26 cellular contexts compared by ENCODE assay signal in genomic region chr10:14084875-14085274, GRCh38.
DNase-seq lines count a peak whose midpoint lies in the region; ATAC-seq and TF ChIP-seq lines count a peak whose summit lies in the region.
"Had no signal": no experiment of that assay in that cellular context is flagged by ENCODE, and none has a peak within 500 bp of the region (broad histone marks: within the 10 kb centered on the region; RNA-seq: fewer than 3 reads in every experiment).

No MANE protein-coding gene starts in this region.

- no peak for TF ChIP-seq POLR2A in esophagus squamous epithelium (IDR thresholded peaks at IDR 0.05)

- H3K4me1 Mint-ChIP-seq in glutamatergic neuron (ENCODE audit: low read depth, unreplicated experiment) = peaks cover 7% of the 10 kb centered on the region
- H3K4me1 Mint-ChIP-seq: activated CD4-positive, alpha-beta memory T cell treated with anti-CD3 and anti-CD28 coated beads, Interleukin-2, amount 10 ng/mL, durations not matched to agents 7 days and 5 days; activated naive CD4-positive, alpha-beta T cell treated with anti-CD3 and anti-CD28 coated beads, Interleukin-2, amount 50 U/mL, for 24 hours; activated T-helper 17 cell treated with anti-CD3 and anti-CD28 coated beads, Interleukin-2, amount 50 U/mL, for 72 hours; naive thymus-derived CD8-positive, alpha-beta T cell had no signal

- H3K27me3 ChIP-seq in esophagus squamous epithelium = no peaks in the 10 kb centered on the region
- H3K27me3 ChIP-seq: tibial artery had no signal

- H3K27ac Mint-ChIP-seq in glutamatergic neuron (ENCODE audit: unreplicated experiment) = no peak overlapping the region
- H3K27ac Mint-ChIP-seq: activated CD4-positive, alpha-beta memory T cell treated with anti-CD3 and anti-CD28 coated beads, Interleukin-2, amount 10 ng/mL, durations not matched to agents 7 days and 5 days; activated naive CD4-positive, alpha-beta T cell treated with anti-CD3 and anti-CD28 coated beads, Interleukin-2, amount 50 U/mL, for 24 hours; activated T-helper 17 cell treated with anti-CD3 and anti-CD28 coated beads, Interleukin-2, amount 50 U/mL, for 72 hours; HFFc6 had no signal

- H3K4me1 ChIP-seq in esophagus squamous epithelium = peaks cover 0 to 8% (median 0%) of the 10 kb centered on the region in 3 donors

- no peaks in the 10 kb centered on the region for H3K9me3 Mint-ChIP-seq in glutamatergic neuron (ENCODE audit: unreplicated experiment)
- H3K9me3 Mint-ChIP-seq: activated CD4-positive, alpha-beta memory T cell treated with anti-CD3 and anti-CD28 coated beads, Interleukin-2, amount 10 ng/mL, durations not matched to agents 7 days and 5 days; activated naive CD4-positive, alpha-beta T cell treated with anti-CD3 and anti-CD28 coated beads, Interleukin-2, amount 50 U/mL, for 24 hours; activated T-helper 17 cell treated with anti-CD3 and anti-CD28 coated beads, Interleukin-2, amount 50 U/mL, for 72 hours; HFFc6 had no signal

- in situ Hi-C loops in Caki2 (cut with HindIII; ENCODE audit: low pct_unique_long_range_greater_than_20kb, low sequenced_read_pairs) = no loop called here

- peak; percentile 98 for DNase-seq in Caki2 (ENCODE audit: low read depth)
- peak; percentile 38 for DNase-seq in LHCN-M2 (ENCODE audit: low read depth)
- peak; percentile 63 for DNase-seq in astrocyte of the hippocampus (ENCODE audit: low read depth, low spot score)
- DNase-seq in kidney glomerular epithelial cell (lab: John Stamatoyannopoulos, UW) = peak; percentile 65
- no peak for DNase-seq in esophagus squamous epithelium (lab: John Stamatoyannopoulos, UW)
- DNase-seq in glutamatergic neuron = no peak
- DNase-seq: activated CD4-positive, alpha-beta memory T cell treated with anti-CD3 and anti-CD28 coated beads, Interleukin-2, amount 10 ng/mL, durations not matched to agents 7 days and 5 days; activated CD8-positive, alpha-beta memory T cell treated with anti-CD3 and anti-CD28 coated beads, Interleukin-2, amount 50 U/mL, for 48 hours; DMS53; HFFc6; islet precursor cell; naive thymus-derived CD8-positive, alpha-beta T cell; NCI-H1092 treated with DMSO at 0.1 percent for 48 hours; NCI-H1930; NCI-H2227 treated with DMSO at 0.1 percent for 48 hours; NCI-H69; RPMI8226; small intestine; stomach; tibial artery had no signal

- 81 to 92% methylated on average over 7 of the region's 7 CpGs for WGBS in esophagus squamous epithelium, 2 donors

- no peak overlapping the region for H3K4me3 Mint-ChIP-seq in glutamatergic neuron (ENCODE audit: unreplicated experiment)
- H3K4me3 Mint-ChIP-seq: activated CD4-positive, alpha-beta memory T cell treated with anti-CD3 and anti-CD28 coated beads, Interleukin-2, amount 10 ng/mL, durations not matched to agents 7 days and 5 days; activated naive CD4-positive, alpha-beta T cell treated with anti-CD3 and anti-CD28 coated beads, Interleukin-2, amount 50 U/mL, for 24 hours; activated T-helper 17 cell treated with anti-CD3 and anti-CD28 coated beads, Interleukin-2, amount 50 U/mL, for 72 hours; HFFc6; naive thymus-derived CD8-positive, alpha-beta T cell had no signal

- H3K27ac ChIP-seq in esophagus squamous epithelium = no peak overlapping the region
- H3K27ac ChIP-seq: SK-N-MC, stomach, tibial artery had no signal

- H3K27me3 Mint-ChIP-seq in glutamatergic neuron (ENCODE audit: unreplicated experiment) = peaks cover 4% of the 10 kb centered on the region
- H3K27me3 Mint-ChIP-seq: activated naive CD4-positive, alpha-beta T cell treated with anti-CD3 and anti-CD28 coated beads, Interleukin-2, amount 50 U/mL, for 24 hours had no signal

- no peaks in the 10 kb centered on the region for H3K9me3 ChIP-seq in esophagus squamous epithelium
- H3K9me3 ChIP-seq: stomach, tibial artery had no signal

- ATAC-seq in GM19328 (IDR thresholded peaks at IDR 0.05; ENCODE audit: unreplicated experiment) (no peak), GM18867 (IDR thresholded peaks at IDR 0.05; ENCODE audit: unreplicated experiment) (no peak)
- ATAC-seq: activated CD4-positive, CD25-positive, alpha-beta regulatory T cell treated with anti-CD3 and anti-CD28 coated beads, Interleukin-2, amount 50 U/mL, for 24 hours; activated T-helper 17 cell treated with anti-CD3 and anti-CD28 coated beads, Interleukin-2, amount 50 U/mL, for 72 hours; naive thymus-derived CD8-positive, alpha-beta T cell had no signal

- H3K36me3 ChIP-seq in esophagus squamous epithelium = no peaks in the 10 kb centered on the region
- H3K36me3 ChIP-seq: stomach, tibial artery had no signal

- TF ChIP-seq CTCF in esophagus squamous epithelium (IDR thresholded peaks at IDR 0.05) (no peak), glutamatergic neuron (IDR thresholded peaks at IDR 0.05; ENCODE audit: partially characterized antibody, unreplicated experiment) (no peak)

- no peaks in the 10 kb centered on the region for H3K36me3 Mint-ChIP-seq in glutamatergic neuron (ENCODE audit: unreplicated experiment)
- H3K36me3 Mint-ChIP-seq: activated naive CD4-positive, alpha-beta T cell treated with anti-CD3 and anti-CD28 coated beads, Interleukin-2, amount 50 U/mL, for 24 hours; naive thymus-derived CD8-positive, alpha-beta T cell had no signal

- H3K4me3 ChIP-seq in esophagus squamous epithelium = no peak overlapping the region
- H3K4me3 ChIP-seq: SK-N-MC, stomach, tibial artery had no signal

- intact Hi-C loops in esophagus squamous epithelium (cut with DNase I) = no loop called here

Comparison
In these comparisons a context has a peak if more than half of its experiments do, and no peak if none do; other contexts are left out.
1. DNase-seq: peak in Caki2 (single experiment), LHCN-M2 (single experiment), astrocyte of the hippocampus (single experiment) and kidney glomerular epithelial cell (single experiment); none in esophagus squamous epithelium (single experiment) and glutamatergic neuron (single experiment).